In the genomic region with DNA sequence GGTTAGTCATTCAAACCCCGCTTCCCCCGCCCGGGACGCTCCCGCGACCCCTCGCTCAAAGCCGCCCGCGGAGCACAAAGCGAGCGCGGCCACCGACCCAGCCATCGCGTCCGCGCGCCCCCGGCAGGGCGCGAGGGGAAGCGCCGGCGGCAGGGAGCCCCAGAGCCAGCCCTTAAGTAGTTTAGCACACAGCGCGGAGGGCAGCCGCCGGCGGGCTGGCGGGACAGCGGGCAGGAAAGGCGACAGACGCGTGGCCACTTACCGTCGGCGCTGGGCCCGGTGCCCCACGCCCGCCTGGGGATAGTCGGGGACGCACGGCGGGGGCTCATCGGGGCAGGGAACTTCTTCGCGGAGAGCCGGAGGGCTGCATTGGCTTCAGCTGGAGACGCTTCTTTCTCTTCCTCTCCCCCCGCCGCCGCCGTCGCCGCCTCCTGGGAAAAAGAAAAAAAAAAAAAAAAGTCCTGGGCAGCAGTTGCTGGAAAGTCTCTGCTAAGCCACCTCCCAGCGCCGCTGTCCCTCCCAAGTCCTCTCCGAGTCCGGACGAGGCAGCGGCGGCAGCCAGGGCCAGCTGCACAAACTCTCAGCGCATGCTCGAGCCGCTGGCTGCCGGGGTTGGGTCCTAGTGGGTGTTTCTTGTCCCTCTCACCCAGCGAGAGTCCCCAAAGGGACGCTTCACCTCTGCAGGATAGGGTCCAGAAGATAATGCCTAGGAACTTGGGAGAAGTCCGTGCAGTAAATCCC, we compare ENCODE assay signal across 9 cellular contexts. TPM values are rescaled to one million over a fixed set of nuclear protein-coding genes. Genes with fewer than 3 reads are reported as not detected.
DNase-seq lines count a peak whose midpoint lies in the region; ATAC-seq lines count a peak whose summit lies in the region.
"Had no signal": no experiment of that assay in that cellular context is flagged by ENCODE, and none has a peak within 500 bp of the region (broad histone marks: within the 10 kb centered on the region; RNA-seq: fewer than 3 reads in every experiment).

A gene with protein sequence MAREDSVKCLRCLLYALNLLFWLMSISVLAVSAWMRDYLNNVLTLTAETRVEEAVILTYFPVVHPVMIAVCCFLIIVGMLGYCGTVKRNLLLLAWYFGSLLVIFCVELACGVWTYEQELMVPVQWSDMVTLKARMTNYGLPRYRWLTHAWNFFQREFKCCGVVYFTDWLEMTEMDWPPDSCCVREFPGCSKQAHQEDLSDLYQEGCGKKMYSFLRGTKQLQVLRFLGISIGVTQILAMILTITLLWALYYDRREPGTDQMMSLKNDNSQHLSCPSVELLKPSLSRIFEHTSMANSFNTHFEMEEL (minus strand): TSS at position 587 of the 741 bp plus-strand sequence. CDS start 1,381 bp downstream, outside the sequence.

- DNase-seq in Ammon's horn (ENCODE audit: low spot score): peak; percentile 63
- peak; percentile 80 for DNase-seq in NCI-H2196 (lab: John Stamatoyannopoulos, UW; ENCODE audit: unreplicated experiment)
- DNase-seq in activated CD4-positive, alpha-beta T cell treated with anti-CD3 and anti-CD28 coated beads for 36 hours: peak; percentile 72
- peak; percentile 86 for DNase-seq in dermis blood vessel endothelial cell
- DNase-seq in left lobe of liver (ENCODE audit: low spot score): peak; percentile 91
- peak; percentile 38 to 62 for DNase-seq in stimulated activated CD4-positive, alpha-beta T cell treated with anti-CD3 and anti-CD28 coated beads, Interleukin-2, amount 100 ng/mL, for 24 hours

- H3K36me3 Mint-ChIP-seq in activated CD4-positive, alpha-beta T cell treated with anti-CD3 and anti-CD28 coated beads for 36 hours (ENCODE audit: low read depth): no peaks in the 10 kb centered on the region

- ATAC-seq in GM19023 (IDR thresholded peaks at IDR 0.05; ENCODE audit: unreplicated experiment) (peak; percentile 85), HG03108 (IDR thresholded peaks at IDR 0.05; ENCODE audit: unreplicated experiment) (peak; percentile 82), left lobe of liver (peak; percentile 90)
- peak; percentile 95 for ATAC-seq in activated CD4-positive, alpha-beta T cell treated with anti-CD3 and anti-CD28 coated beads for 36 hours

- peaks cover 48% of the 10 kb centered on the region for H3K27me3 Mint-ChIP-seq in activated CD4-positive, alpha-beta T cell treated with anti-CD3 and anti-CD28 coated beads for 36 hours

- peak within 1 kb of the TSS; percentile 71 for H3K4me3 Mint-ChIP-seq in activated CD4-positive, alpha-beta T cell treated with anti-CD3 and anti-CD28 coated beads for 36 hours

- peaks cover 8% of the 10 kb centered on the region for H3K4me1 Mint-ChIP-seq in activated CD4-positive, alpha-beta T cell treated with anti-CD3 and anti-CD28 coated beads for 36 hours

- POLR2A ChIA-PET in activated CD4-positive, alpha-beta T cell treated with anti-CD3 and anti-CD28 coated beads for 36 hours (lab: Charles Lee): no interaction called here

- intact Hi-C loops in activated CD4-positive, alpha-beta T cell treated with anti-CD3 and anti-CD28 coated beads for 36 hours (cut with DNase I, micrococcal nuclease): loop anchor here (1.0 to 5.0 kb wide), 3 partner anchors 51 to 815 kb away; no protein-coding TSS in a partner anchor

- CTCF ChIA-PET in activated CD4-positive, alpha-beta T cell treated with anti-CD3 and anti-CD28 coated beads for 36 hours (lab: Charles Lee): interaction anchor here (0.7 to 1.9 kb wide), 3 partner anchors 23 to 63 kb away, joined by 3 to 10 read pairs (median 3); no protein-coding TSS in a partner anchor

- H3K9me3 Mint-ChIP-seq in activated CD4-positive, alpha-beta T cell treated with anti-CD3 and anti-CD28 coated beads for 36 hours (ENCODE audit: low read depth): no peaks in the 10 kb centered on the region

- H3K27ac Mint-ChIP-seq in activated CD4-positive, alpha-beta T cell treated with anti-CD3 and anti-CD28 coated beads for 36 hours: no peak within 1 kb of the TSS

RNA-seq across cellular contexts. Expression of the gene that starts here (rescaled TPM):
- not detected for total RNA-seq in activated CD4-positive, alpha-beta T cell treated with anti-CD3 and anti-CD28 coated beads for 36 hours
- total RNA-seq in dermis blood vessel endothelial cell: 74.5 and 83.4 TPM in 2 replicates
- 15.1 TPM for total RNA-seq in left lobe of liver
- total RNA-seq: T-helper 2 cell treated with Interferon-gamma antibody and Interleukin-4, amounts not matched to agents 100 ng/mL and 5 ng/mL, for 36 hours had no signal

Comparison
In these comparisons a context has a peak if more than half of its experiments do, and no peak if none do; other contexts are left out.
1. Peak in every context shown above with its lines: DNase-seq and ATAC-seq.
2. RNA of the gene that starts here (total RNA-seq): 74.5 to 83.4 TPM in dermis blood vessel endothelial cell and 15.1 TPM in left lobe of liver (single experiment); not detected in activated CD4-positive, alpha-beta T cell treated with anti-CD3 and anti-CD28 coated beads for 36 hours; every median in the first group is over 10 times any median in the second.
3. Peak in DNase-seq and ATAC-seq in activated CD4-positive, alpha-beta T cell treated with anti-CD3 and anti-CD28 coated beads for 36 hours; RNA of the gene not detected or under 1 TPM.